In the genomic region with DNA sequence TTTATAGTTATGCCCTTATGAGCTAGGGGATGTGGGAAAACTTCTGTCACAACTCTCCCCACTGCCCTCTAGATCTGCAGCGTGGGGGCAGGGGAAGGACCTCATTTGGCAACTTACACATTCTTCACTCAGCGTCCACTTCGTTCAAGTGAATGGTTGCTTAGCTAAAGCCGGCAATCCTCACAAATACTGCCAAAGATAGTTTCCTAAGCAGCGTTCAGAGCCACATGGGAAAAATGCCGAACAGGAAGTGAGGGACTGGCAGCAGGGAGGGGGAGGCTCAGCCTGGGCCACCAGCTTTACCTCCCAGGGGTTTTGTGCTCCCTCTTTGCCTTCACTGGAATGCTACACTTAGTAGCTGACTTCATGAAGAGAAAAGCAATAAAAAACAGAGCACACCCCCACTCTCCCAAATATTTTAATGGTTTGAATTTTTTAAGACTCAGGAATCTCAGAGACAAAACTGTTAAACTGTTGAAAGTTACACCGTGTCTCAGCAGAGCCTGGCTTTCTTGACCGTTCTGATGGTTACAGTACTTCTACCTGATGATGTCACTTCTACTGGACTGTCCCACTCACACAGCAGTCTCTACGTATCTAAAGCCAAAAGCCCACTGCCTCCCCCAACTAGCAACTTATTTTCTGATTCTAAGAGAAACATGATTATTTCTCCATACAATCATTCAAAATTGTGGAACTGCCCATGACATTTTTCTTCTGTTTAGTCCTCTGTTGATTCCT, we compare ENCODE assay signal across 16 cellular contexts. TPM values are rescaled to one million over a fixed set of nuclear protein-coding genes. Genes with fewer than 3 reads are reported as not detected.
DNase-seq lines count a peak whose midpoint lies in the region; ATAC-seq, FAIRE-seq and TF ChIP-seq lines count a peak whose summit lies in the region.
"Had no signal": no experiment of that assay in that cellular context is flagged by ENCODE, and none has a peak within 500 bp of the region (broad histone marks: within the 10 kb centered on the region; RNA-seq: fewer than 3 reads in every experiment).

No MANE protein-coding gene starts in this region.

- no peak overlapping the region for H3K27ac Mint-ChIP-seq in astrocyte (ENCODE audit: unreplicated experiment)
- H3K27ac Mint-ChIP-seq: activated CD4-positive, alpha-beta memory T cell treated with anti-CD3 and anti-CD28 coated beads, Interleukin-2, amount 10 ng/mL, durations not matched to agents 7 days and 5 days; T-helper 1 cell treated with Interleukin-12 subunit alpha and Interleukin-12 subunit beta and Interleukin-4 antibody, amounts not matched to agents 30 μg/mL and 1 μg/mL, for 36 hours had no signal

- no peaks in the 10 kb centered on the region for H4K20me1 ChIP-seq in astrocyte (ENCODE audit: insufficient read depth, low read length)

- peak overlapping the region; percentile 72 for H3K4me2 ChIP-seq in astrocyte (ENCODE audit: low read length)

- no peak for FAIRE-seq in astrocyte (lab: Jason Lieb, UNC)

- DNase-seq in GM04504 (ENCODE audit: low read depth) (peak; percentile 1), astrocyte (ENCODE audit: low read depth) (no peak), hypothalamus (lab: John Stamatoyannopoulos, UW) (peak in 34 of 51 donors; percentile 3 to 70 (median 45)), retina (peak; percentile 32)
- no peak for DNase-seq in stimulated activated CD8-positive, alpha-beta memory T cell treated with anti-CD3 and anti-CD28 coated beads, Interleukin-4, amount 100 ng/mL, for 48 hours
- DNase-seq: activated CD4-positive, alpha-beta memory T cell treated with anti-CD3 and anti-CD28 coated beads, Interleukin-2, amount 10 ng/mL, durations not matched to agents 7 days and 5 days; activated naive CD4-positive, alpha-beta T cell; effector memory CD4-positive, alpha-beta T cell; mucosa of descending colon; NCI-H1694 had no signal

- no peak overlapping the region for H3K4me3 Mint-ChIP-seq in astrocyte (ENCODE audit: unreplicated experiment)
- H3K4me3 Mint-ChIP-seq: activated CD4-positive, alpha-beta memory T cell treated with anti-CD3 and anti-CD28 coated beads, Interleukin-2, amount 10 ng/mL, durations not matched to agents 7 days and 5 days; T-helper 1 cell treated with Interleukin-12 subunit alpha and Interleukin-12 subunit beta and Interleukin-4 antibody, amounts not matched to agents 30 μg/mL and 1 μg/mL, for 36 hours had no signal

- no peaks in the 10 kb centered on the region for H3K9me3 ChIP-seq in astrocyte (ENCODE audit: insufficient read depth, low read depth, low read length)
- H3K9me3 ChIP-seq: heart left ventricle, mucosa of descending colon had no signal

- no peaks in the 10 kb centered on the region for H3K79me2 ChIP-seq in astrocyte (ENCODE audit: insufficient read depth, low read length)

- no peaks in the 10 kb centered on the region for H3K27me3 Mint-ChIP-seq in astrocyte (ENCODE audit: low read depth, unreplicated experiment)
- H3K27me3 Mint-ChIP-seq: activated CD4-positive, alpha-beta memory T cell treated with anti-CD3 and anti-CD28 coated beads, Interleukin-2, amount 10 ng/mL, durations not matched to agents 7 days and 5 days had no signal

- no peak overlapping the region for H3K9ac ChIP-seq in astrocyte (ENCODE audit: low read length)

- H3K4me1 ChIP-seq in astrocyte (ENCODE audit: insufficient read depth, low read length) = no peaks in the 10 kb centered on the region

- H3K27me3 ChIP-seq in astrocyte (ENCODE audit: insufficient read depth, low read length) = no peaks in the 10 kb centered on the region
- H3K27me3 ChIP-seq: heart left ventricle had no signal

- H3K27ac ChIP-seq in astrocyte (ENCODE audit: low read depth, low read length) = no peak overlapping the region
- H3K27ac ChIP-seq: heart left ventricle, skin epidermis had no signal

- H3K36me3 Mint-ChIP-seq in astrocyte (ENCODE audit: low read depth, unreplicated experiment) = no peaks in the 10 kb centered on the region

- no peak overlapping the region for H3K4me3 ChIP-seq in astrocyte (ENCODE audit: insufficient read depth, low read depth, low read length)
- H3K4me3 ChIP-seq: mucosa of descending colon, skin epidermis had no signal

- ATAC-seq in GM18498 (IDR thresholded peaks at IDR 0.05; ENCODE audit: unreplicated experiment) = no peak
- ATAC-seq in HG02938 (IDR thresholded peaks at IDR 0.05; ENCODE audit: unreplicated experiment) = no peak
- no peak for ATAC-seq in GM21360 (IDR thresholded peaks at IDR 0.05; ENCODE audit: unreplicated experiment)
- ATAC-seq: mucosa of descending colon had no signal

- no peaks in the 10 kb centered on the region for H3K4me1 Mint-ChIP-seq in astrocyte (ENCODE audit: low read depth, unreplicated experiment)
- H3K4me1 Mint-ChIP-seq: activated CD4-positive, alpha-beta memory T cell treated with anti-CD3 and anti-CD28 coated beads, Interleukin-2, amount 10 ng/mL, durations not matched to agents 7 days and 5 days had no signal

- no peaks in the 10 kb centered on the region for H3K9me3 Mint-ChIP-seq in astrocyte (ENCODE audit: unreplicated experiment)
- H3K9me3 Mint-ChIP-seq: activated CD4-positive, alpha-beta memory T cell treated with anti-CD3 and anti-CD28 coated beads, Interleukin-2, amount 10 ng/mL, durations not matched to agents 7 days and 5 days; T-helper 1 cell treated with Interleukin-12 subunit alpha and Interleukin-12 subunit beta and Interleukin-4 antibody, amounts not matched to agents 30 μg/mL and 1 μg/mL, for 36 hours had no signal

- H3K36me3 ChIP-seq in astrocyte (ENCODE audit: insufficient read depth, low read length) = no peaks in the 10 kb centered on the region
- H3K36me3 ChIP-seq: heart left ventricle had no signal

- peak overlapping the region; percentile 77 for H2AFZ ChIP-seq in astrocyte (ENCODE audit: low read depth, low read length)

- no peak for TF ChIP-seq CTCF in astrocyte (IDR thresholded peaks at IDR 0.05; ENCODE audit: insufficient read depth, low read depth, low read length)

RNA-seq across cellular contexts. Expression of a gene that starts 10.4 kb away (rescaled TPM):
- total RNA-seq in astrocyte = not detected in 2 replicates
- total RNA-seq: activated CD4-positive, alpha-beta memory T cell treated with anti-CD3 and anti-CD28 coated beads, Interleukin-2, amount 10 ng/mL, durations not matched to agents 7 days and 5 days; mucosa of descending colon had no signal

Comparison
In these comparisons a context has a peak if more than half of its experiments do, and no peak if none do; other contexts are left out.
1. DNase-seq: peak in GM04504 (single experiment), hypothalamus (34 of 51) and retina (single experiment); none in astrocyte (single experiment) and stimulated activated CD8-positive, alpha-beta memory T cell treated with anti-CD3 and anti-CD28 coated beads, Interleukin-4, amount 100 ng/mL, for 48 hours (single experiment).